In the genomic region with DNA sequence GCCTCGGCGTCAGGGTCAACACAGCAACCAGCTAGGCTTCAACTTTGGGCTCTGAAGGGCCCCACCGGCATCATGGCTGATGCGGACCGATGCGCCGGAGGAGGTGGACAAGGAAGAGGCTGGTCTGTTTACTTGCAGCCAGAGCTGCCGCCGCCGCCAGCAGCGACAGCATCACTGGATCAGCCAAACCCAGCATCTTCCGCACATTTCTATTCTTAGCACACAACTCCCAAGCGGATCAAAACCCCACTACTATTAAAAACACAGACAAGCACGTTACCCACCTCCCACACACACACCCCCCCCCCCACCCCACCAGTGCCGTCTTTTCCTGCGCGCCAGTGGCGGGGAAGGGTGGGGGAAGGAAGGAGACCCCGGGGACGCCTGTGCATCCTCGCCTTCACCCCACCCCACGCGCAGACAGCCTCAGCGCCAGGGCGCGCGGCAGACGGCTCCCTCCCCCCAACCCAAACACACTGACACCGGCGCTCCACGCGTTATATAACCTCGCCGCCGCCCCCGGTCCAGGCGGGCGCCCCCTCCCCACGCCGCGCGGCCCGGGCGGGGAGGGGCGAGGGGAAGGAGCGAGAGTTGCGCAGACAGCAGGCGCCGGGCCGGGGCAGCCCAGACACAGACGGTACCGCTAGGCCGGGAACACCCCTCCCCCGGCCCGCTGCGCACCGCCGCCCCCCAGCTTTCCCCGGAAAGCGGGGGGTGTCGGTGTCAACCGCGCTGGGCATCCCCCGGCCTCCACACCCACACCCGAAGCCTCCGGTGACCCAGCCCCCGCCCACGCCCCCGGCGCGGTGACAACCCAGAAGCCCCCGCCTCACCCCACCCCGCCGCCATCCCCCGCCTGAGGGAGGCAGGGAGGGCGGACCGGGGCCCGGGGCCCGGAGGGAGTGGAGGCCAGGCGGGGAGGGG, we compare ENCODE assay signal across 8 cellular contexts. TPM values are rescaled to one million over a fixed set of nuclear protein-coding genes. Genes with fewer than 3 reads are reported as not detected.
DNase-seq lines count a peak whose midpoint lies in the region; ATAC-seq, FAIRE-seq and TF ChIP-seq lines count a peak whose summit lies in the region.

No MANE protein-coding gene starts in this region.

- intact Hi-C loops in kidney (cut with DNase I) = no loop called here

- H3K9ac ChIP-seq in kidney (ENCODE audit: low read length in 2 of 2) = peak overlapping the region in 1 of 2 donors; percentile 47

- H3K36me3 ChIP-seq in HAP-1 (replicated peaks) (no peaks in the 10 kb centered on the region), kidney (ENCODE audit: control insufficient read depth in 1 of 2, insufficient read depth in 2 of 2, low read length in 2 of 2) (no peaks in the 10 kb centered on the region)

- H3K27ac ChIP-seq in kidney (ENCODE audit: low read depth in 2 of 2, low read length in 2 of 2) = peak overlapping the region; percentile 90 to 91

- H3K4me3 ChIP-seq in HAP-1 (peak overlapping the region; percentile 45), kidney (ENCODE audit: low read length in 2 of 2) (peak overlapping the region; percentile 56 to 67)

- H3K27ac Mint-ChIP-seq in central memory CD8-positive, alpha-beta T cell (ENCODE audit: low read depth) = peak overlapping the region; percentile 99

- peaks cover 17% of the 10 kb centered on the region for H3K36me3 Mint-ChIP-seq in central memory CD8-positive, alpha-beta T cell (ENCODE audit: insufficient read depth)

- peaks cover 28% of the 10 kb centered on the region for H3K4me1 Mint-ChIP-seq in central memory CD8-positive, alpha-beta T cell

- no peak for FAIRE-seq in kidney (lab: Jason Lieb, UNC)

- no peaks in the 10 kb centered on the region for H3K9me3 Mint-ChIP-seq in central memory CD8-positive, alpha-beta T cell

- no peaks in the 10 kb centered on the region for H3K27me3 ChIP-seq in HAP-1 (ENCODE audit: low read depth)

- H3K9me3 ChIP-seq in HAP-1 = no peaks in the 10 kb centered on the region
- no peaks in the 10 kb centered on the region for H3K9me3 ChIP-seq in kidney (ENCODE audit: control insufficient read depth in 1 of 2, low read length in 2 of 2)

- H3K27me3 Mint-ChIP-seq in central memory CD8-positive, alpha-beta T cell = no peaks in the 10 kb centered on the region

- in situ Hi-C loops in HAP-1 (cut with MboI; ENCODE audit: low sequenced_read_pairs) = no loop called here

- DNase-seq in DMS53 (lab: John Stamatoyannopoulos, UW) (peak; percentile 77), HAP-1 (ENCODE audit: low spot score in 2 of 2) (peak; percentile 36 to 67), NCI-H1694 treated with DMSO at 0.1 percent for 48 hours (lab: John Stamatoyannopoulos, UW) (peak; percentile 100), kidney (peak; percentile 90), mesenteric fat pad (ENCODE audit: low spot score) (no peak)
- peak; percentile 54 to 62 for DNase-seq in central memory CD8-positive, alpha-beta T cell (ENCODE audit: low spot score in 2 of 2)
- DNase-seq in stimulated activated CD4-positive, alpha-beta T cell treated with anti-CD3 and anti-CD28 coated beads, Interleukin-12 subunit alpha, Interleukin-12 subunit beta, amount 100 ng/mL, for 48 hours (ENCODE audit: low read depth in 2 of 3, low spot score in 1 of 3) = peak in 2 of 3 donors; percentile 21 to 45

- peaks cover 14% of the 10 kb centered on the region for H3K4me1 ChIP-seq in HAP-1
- H3K4me1 ChIP-seq in kidney (ENCODE audit: control insufficient read depth in 1 of 2, insufficient read depth in 1 of 2, low read depth in 1 of 2, low read length in 2 of 2) = no peaks in the 10 kb centered on the region

- TF ChIP-seq CTCF in kidney (IDR thresholded peaks at IDR 0.05; ENCODE audit: borderline replicate concordance, extremely low read depth, insufficient read depth) = no peak

- peak overlapping the region; percentile 97 for H3K4me3 Mint-ChIP-seq in central memory CD8-positive, alpha-beta T cell

- ATAC-seq in activated CD4-positive, CD25-positive, alpha-beta regulatory T cell treated with anti-CD3 and anti-CD28 coated beads, Interleukin-2, amount 50 U/mL, for 24 hours = peak; percentile 10 to 18
- ATAC-seq in central memory CD8-positive, alpha-beta T cell (replicated peaks; ENCODE audit: extremely low read depth, poor library complexity, severe bottlenecking) = peak; percentile 55

RNA-seq across cellular contexts. Expression of a gene that starts 0.7 kb away (rescaled TPM):
- total RNA-seq in kidney (81.6 TPM), mesenteric fat pad (55.8 TPM)
- 9.5 TPM for polyA plus RNA-seq in kidney (ENCODE audit: insufficient read depth, low read depth, low replicate concordance)
